ENCODE assay signal across 11 cellular contexts in the genomic region with DNA sequence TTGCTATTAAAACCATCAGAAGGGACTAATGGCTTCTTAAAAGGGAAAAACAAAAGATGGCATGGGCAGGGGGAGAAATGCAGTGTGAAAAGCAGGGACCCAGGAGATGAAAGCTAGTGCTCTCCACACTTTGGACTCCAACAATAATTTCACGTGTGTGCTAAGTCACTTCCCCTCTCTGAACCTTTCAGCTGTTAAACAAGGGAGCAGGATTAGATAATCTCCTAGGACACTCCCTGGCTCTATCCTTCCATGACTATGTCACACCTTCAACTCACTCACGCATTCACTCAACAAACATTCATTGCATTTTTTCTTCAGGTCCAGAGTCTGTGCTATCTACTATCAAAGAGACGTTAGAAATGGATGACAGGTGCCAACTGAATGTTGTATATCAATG.
"Had no signal": no experiment of that assay in that cellular context is flagged by ENCODE, and none has a peak within 500 bp of the region (broad histone marks: within the 10 kb centered on the region; RNA-seq: fewer than 3 reads in every experiment).

No MANE protein-coding gene starts in this region.

- H3K27ac ChIP-seq: GM23248 had no signal

- H3K4me2 ChIP-seq: GM23338 had no signal

- H3K4me1 ChIP-seq: HAP-1 had no signal

- H3K9ac ChIP-seq: GM23248 had no signal

- H3K4me3 Mint-ChIP-seq: GM23338, H9, HFFc6 had no signal

- ATAC-seq: GM23338, HCT116 had no signal

- H3K9me3 Mint-ChIP-seq: GM23338, H9, HFFc6 had no signal

- H3K36me3 ChIP-seq: HAP-1 had no signal

- H3K27ac Mint-ChIP-seq: GM23338, H9, HFFc6 had no signal

- FAIRE-seq: H1, H54 had no signal

- H3K9me3 ChIP-seq: HAP-1 had no signal

- DNase-seq: GM23248, GOT3, H7, H9, HCEC 1CT, HFFc6 had no signal

- H2AFZ ChIP-seq: GM23248, GM23338 had no signal

- H3K4me3 ChIP-seq: GM23248, GM23338, HAP-1 had no signal
